ENCODE assay signal across 27 cellular contexts in the genomic region with DNA sequence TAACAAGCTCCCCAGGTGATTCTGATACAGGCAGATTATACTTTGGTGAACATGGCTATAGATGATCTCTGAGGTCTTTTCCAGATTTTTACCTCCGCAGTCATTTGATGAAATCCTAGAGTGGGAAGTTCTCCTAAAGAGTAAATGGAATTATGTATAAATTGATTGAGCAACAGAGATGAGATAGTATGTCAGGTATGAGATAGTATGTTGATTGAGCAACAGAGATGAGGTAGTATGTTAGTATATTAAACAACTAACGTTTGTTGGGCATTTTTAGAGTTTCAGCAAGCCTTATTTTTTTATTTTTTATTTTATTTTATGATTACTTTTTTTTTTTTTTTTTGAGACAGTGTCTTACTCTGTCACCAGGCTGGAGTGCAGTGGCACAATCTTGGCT.
"Had no signal": no experiment of that assay in that cellular context is flagged by ENCODE, and none has a peak within 500 bp of the region (broad histone marks: within the 10 kb centered on the region; RNA-seq: fewer than 3 reads in every experiment).

No MANE protein-coding gene starts in this region.

- H3K4me3 ChIP-seq: stomach, suprapubic skin, testis, thoracic aorta, thyroid gland, tibial artery, tibial nerve, transverse colon, upper lobe of left lung, upper lobe of right lung, uterus, vagina had no signal

- H3K4me1 ChIP-seq: stomach, suprapubic skin, testis, thyroid gland, tibial artery, tibial nerve, transverse colon, upper lobe of left lung, upper lobe of right lung, uterus, vagina had no signal

- H3K4me1 Mint-ChIP-seq: stimulated activated effector memory CD8-positive, alpha-beta T cell treated with anti-CD3 and anti-CD28 coated beads, Interleukin-12 subunit alpha, Interleukin-12 subunit beta, amount 100 ng/mL, for 72 hours; stimulated activated memory B cell treated with anti-CD40 and anti-IgM and Interleukin-4, amounts not matched to agents 10 μg/mL and 1 μg/mL and 100 μg/mL, for 72 hours; stimulated activated naive B cell treated with anti-CD40 and anti-IgM and Interleukin-4, amounts not matched to agents 10 μg/mL and 1 μg/mL and 100 μg/mL, for 72 hours; stimulated activated naive CD8-positive, alpha-beta T cell treated with anti-CD3 and anti-CD28 coated beads, Interleukin-15, amount 100 ng/mL, for 72 hours had no signal

- H3K27me3 Mint-ChIP-seq: stimulated activated memory B cell treated with anti-CD40 and anti-IgM and Interleukin-4, amounts not matched to agents 10 μg/mL and 1 μg/mL and 100 μg/mL, for 72 hours; stimulated activated naive B cell treated with anti-CD40 and anti-IgM and Interleukin-4, amounts not matched to agents 10 μg/mL and 1 μg/mL and 100 μg/mL, for 72 hours; stimulated activated naive CD8-positive, alpha-beta T cell treated with anti-CD3 and anti-CD28 coated beads, Interleukin-15, amount 100 ng/mL, for 72 hours; stimulated activated naive CD8-positive, alpha-beta T cell treated with anti-CD3 and anti-CD28 coated beads, Interleukin-15, Interleukin-2, amounts not matched to agents 100 ng/mL and 50 ng/mL, for 24 hours; type B pancreatic cell had no signal

- ATAC-seq: stimulated activated effector memory CD8-positive, alpha-beta T cell treated with anti-CD3 and anti-CD28 coated beads, Interleukin-12 subunit alpha, Interleukin-12 subunit beta, amount 100 ng/mL, for 72 hours; stimulated activated memory B cell treated with anti-CD40 and anti-IgM and Interleukin-4, amounts not matched to agents 10 μg/mL and 1 μg/mL and 100 μg/mL, for 72 hours; stimulated activated naive B cell treated with anti-CD40 and anti-IgM and Interleukin-4, amounts not matched to agents 10 μg/mL and 1 μg/mL and 100 μg/mL, for 72 hours; stimulated activated naive CD8-positive, alpha-beta T cell treated with anti-CD3 and anti-CD28 coated beads, Interleukin-15, amount 100 ng/mL, for 72 hours; stimulated activated naive CD8-positive, alpha-beta T cell treated with anti-CD3 and anti-CD28 coated beads, Interleukin-15, Interleukin-2, amounts not matched to agents 100 U/mL and 50 U/mL, for 24 hours; upper lobe of right lung had no signal

- H3K4me3 Mint-ChIP-seq: stimulated activated effector memory CD8-positive, alpha-beta T cell treated with anti-CD3 and anti-CD28 coated beads, Interleukin-12 subunit alpha, Interleukin-12 subunit beta, amount 100 ng/mL, for 72 hours; stimulated activated memory B cell treated with anti-CD40 and anti-IgM and Interleukin-4, amounts not matched to agents 10 μg/mL and 1 μg/mL and 100 μg/mL, for 72 hours; stimulated activated naive B cell treated with anti-CD40 and anti-IgM and Interleukin-4, amounts not matched to agents 10 μg/mL and 1 μg/mL and 100 μg/mL, for 72 hours; stimulated activated naive CD8-positive, alpha-beta T cell treated with anti-CD3 and anti-CD28 coated beads, Interleukin-15, amount 100 ng/mL, for 72 hours; stimulated activated naive CD8-positive, alpha-beta T cell treated with anti-CD3 and anti-CD28 coated beads, Interleukin-15, Interleukin-2, amounts not matched to agents 100 ng/mL and 50 ng/mL, for 24 hours; type B pancreatic cell had no signal

- DNase-seq: stimulated activated CD4-positive, alpha-beta T cell treated with anti-CD3 and anti-CD28 coated beads, Interleukin-2, amount 100 ng/mL, for 48 hours; stimulated activated CD4-positive, alpha-beta T cell treated with anti-CD3 and anti-CD28 coated beads, Interleukin-4, amount 100 ng/mL, for 24 hours; stimulated activated CD4-positive, alpha-beta T cell treated with anti-CD3 and anti-CD28 coated beads, Interleukin-4, amount 100 ng/mL, for 4 hours; stimulated activated CD8-positive, alpha-beta memory T cell treated with anti-CD3 and anti-CD28 coated beads, Interleukin-4, amount 100 ng/mL, for 48 hours; stimulated activated naive B cell treated with anti-CD40 and anti-IgM and Interleukin-4, amounts not matched to agents 10 μg/mL and 1 μg/mL and 100 μg/mL, for 72 hours; stimulated activated naive CD4-positive, alpha-beta T cell; stimulated activated naive CD4-positive, alpha-beta T cell treated with Interleukin-2 at 50 U/mL for 16 hours; stimulated activated naive CD8-positive, alpha-beta T cell treated with anti-CD3 and anti-CD28 coated beads, Interleukin-15, amount 100 ng/mL, for 72 hours; stimulated activated naive CD8-positive, alpha-beta T cell treated with anti-CD3 and anti-CD28 coated beads, Interleukin-15, Interleukin-2, amounts not matched to agents 100 U/mL and 50 U/mL, for 24 hours; stomach; substantia nigra; testis; thyroid gland; tibial artery; transverse colon; upper lobe of left lung; upper lobe of right lung; uterus had no signal

- H3K27ac Mint-ChIP-seq: stimulated activated effector memory CD8-positive, alpha-beta T cell treated with anti-CD3 and anti-CD28 coated beads, Interleukin-12 subunit alpha, Interleukin-12 subunit beta, amount 100 ng/mL, for 72 hours; stimulated activated memory B cell treated with anti-CD40 and anti-IgM and Interleukin-4, amounts not matched to agents 10 μg/mL and 1 μg/mL and 100 μg/mL, for 72 hours; stimulated activated naive B cell treated with anti-CD40 and anti-IgM and Interleukin-4, amounts not matched to agents 10 μg/mL and 1 μg/mL and 100 μg/mL, for 72 hours; stimulated activated naive CD8-positive, alpha-beta T cell treated with anti-CD3 and anti-CD28 coated beads, Interleukin-15, amount 100 ng/mL, for 72 hours; stimulated activated naive CD8-positive, alpha-beta T cell treated with anti-CD3 and anti-CD28 coated beads, Interleukin-15, Interleukin-2, amounts not matched to agents 100 ng/mL and 50 ng/mL, for 24 hours; type B pancreatic cell had no signal

- H3K36me3 Mint-ChIP-seq: stimulated activated effector memory CD8-positive, alpha-beta T cell treated with anti-CD3 and anti-CD28 coated beads, Interleukin-12 subunit alpha, Interleukin-12 subunit beta, amount 100 ng/mL, for 72 hours; stimulated activated memory B cell treated with anti-CD40 and anti-IgM and Interleukin-4, amounts not matched to agents 10 μg/mL and 1 μg/mL and 100 μg/mL, for 72 hours; stimulated activated naive B cell treated with anti-CD40 and anti-IgM and Interleukin-4, amounts not matched to agents 10 μg/mL and 1 μg/mL and 100 μg/mL, for 72 hours; type B pancreatic cell had no signal

- H3K27ac ChIP-seq: stomach, suprapubic skin, testis, thoracic aorta, thyroid gland, tibial artery, tibial nerve, transverse colon, upper lobe of left lung, upper lobe of right lung, uterus, vagina had no signal

- H3K36me3 ChIP-seq: stomach, suprapubic skin, thoracic aorta, thyroid gland, tibial artery, tibial nerve, transverse colon, upper lobe of left lung, upper lobe of right lung, uterus, vagina had no signal

- H3K27me3 ChIP-seq: stomach, suprapubic skin, testis, thyroid gland, tibial artery, tibial nerve, transverse colon, upper lobe of left lung, upper lobe of right lung, uterus, vagina had no signal

- FAIRE-seq: urothelium cell line had no signal
